13 cellular contexts compared by ENCODE assay signal in the genomic region with DNA sequence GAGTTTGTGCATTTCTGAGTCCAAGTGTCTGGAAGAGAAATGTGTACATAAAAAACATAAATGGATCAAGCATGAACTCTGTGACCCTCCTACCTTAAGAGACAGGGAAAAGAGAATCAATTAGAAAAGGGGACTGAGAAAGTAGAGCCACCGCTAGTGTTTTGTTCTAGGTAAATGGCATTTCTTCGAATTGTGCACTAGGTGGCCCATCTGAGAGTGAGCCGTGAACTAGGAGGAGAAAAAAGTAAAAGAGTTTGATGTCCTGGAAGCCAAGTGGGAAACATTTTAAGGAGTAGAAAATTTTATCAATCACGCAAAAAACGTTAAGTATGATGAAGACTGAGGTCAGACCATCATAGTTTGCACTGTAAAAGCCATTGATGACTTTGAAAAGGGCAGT. TPM values are rescaled to one million over a fixed set of nuclear protein-coding genes. Genes with fewer than 3 reads are reported as not detected.
A peak's percentile ranks its signal among the peaks of the same experiment; 100 is the strongest.
DNase-seq lines count a peak whose midpoint lies in the region; ATAC-seq, FAIRE-seq and TF ChIP-seq lines count a peak whose summit lies in the region.
"Had no signal": no experiment of that assay in that cellular context is flagged by ENCODE, and none has a peak within 500 bp of the region (broad histone marks: within the 10 kb centered on the region; RNA-seq: fewer than 3 reads in every experiment).

No MANE protein-coding gene starts in this region.

- H3K9ac ChIP-seq in DND-41 (ENCODE audit: low read depth, low read length) (no peak overlapping the region), OCI-LY1 (ENCODE audit: low read length) (no peak overlapping the region), endothelial cell of umbilical vein (replicated peaks; ENCODE audit: extremely low read depth, insufficient read depth, low read length) (no peak overlapping the region)

- no peaks in the 10 kb centered on the region for H3K9me2 ChIP-seq in OCI-LY1 (ENCODE audit: low read depth, low read length)

- no peaks in the 10 kb centered on the region for H4K20me1 ChIP-seq in DND-41 (ENCODE audit: insufficient read depth, low read length)
- H4K20me1 ChIP-seq in OCI-LY1 (ENCODE audit: insufficient read depth, low read length): no peaks in the 10 kb centered on the region
- H4K20me1 ChIP-seq in endothelial cell of umbilical vein (replicated peaks; ENCODE audit: control insufficient read depth, extremely low read depth, insufficient read depth, low read length): no peaks in the 10 kb centered on the region

- CTCF ChIA-PET in endothelial cell of umbilical vein (lab: Charles Lee): interaction anchor here (0.6 to 8.7 kb wide), 8 partner anchors 9 to 438 kb away, joined by 3 to 108 read pairs (median 5); partner anchors contain the start of gene NPY1R

- BruUV-seq in endothelial cell of umbilical vein (replicated peaks; lab: Mats Ljungman, UMichigan): no TSS peak

- H3K36me3 Mint-ChIP-seq in nephron (ENCODE audit: low read depth): peaks cover 2% of the 10 kb centered on the region
- peaks cover 16% of the 10 kb centered on the region for H3K36me3 Mint-ChIP-seq in activated T-cell treated with anti-CD3 and anti-CD28 coated beads, Interleukin-2, amount 50 U/mL, for 4 hours (ENCODE audit: insufficient read depth)

- no peaks in the 10 kb centered on the region for H3K9me3 Mint-ChIP-seq in nephron
- no peaks in the 10 kb centered on the region for H3K9me3 Mint-ChIP-seq in activated T-cell treated with anti-CD3 and anti-CD28 coated beads, Interleukin-2, amount 50 U/mL, for 4 hours

- H3F3A ChIP-seq in OCI-LY1 (ENCODE audit: insufficient read depth, low read length): no peaks in the 10 kb centered on the region

- H3K27me3 ChIP-seq in DND-41 (ENCODE audit: insufficient read depth, low read length, poor library complexity) (no peaks in the 10 kb centered on the region), OCI-LY1 (ENCODE audit: insufficient read depth, low read length) (no peaks in the 10 kb centered on the region), endothelial cell of umbilical vein (ENCODE audit: control insufficient read depth in 2 of 2, insufficient read depth in 2 of 2, low read length in 2 of 2) (no peaks in the 10 kb centered on the region), left ventricle myocardium inferior (ENCODE audit: low read depth) (no peaks in the 10 kb centered on the region)
- H3K27me3 ChIP-seq: pancreas, upper lobe of left lung had no signal

- H3K9me3 ChIP-seq in DND-41 (ENCODE audit: insufficient read depth, low read length, severe bottlenecking) (no peaks in the 10 kb centered on the region), OCI-LY1 (ENCODE audit: low read length) (no peaks in the 10 kb centered on the region), endothelial cell of umbilical vein (replicated peaks; ENCODE audit: control insufficient read depth, insufficient read depth, low read length) (no peaks in the 10 kb centered on the region), left ventricle myocardium inferior (replicated peaks) (no peaks in the 10 kb centered on the region)
- H3K9me3 ChIP-seq: pancreas, upper lobe of left lung had no signal

- dilution Hi-C loops in endothelial cell of umbilical vein (cut with MboI; ENCODE audit: extremely low pct_ligation_motif_present, low sequenced_read_pairs): no loop called here

- H3K27me3 Mint-ChIP-seq in nephron (ENCODE audit: low read depth): no peaks in the 10 kb centered on the region
- no peaks in the 10 kb centered on the region for H3K27me3 Mint-ChIP-seq in activated T-cell treated with anti-CD3 and anti-CD28 coated beads, Interleukin-2, amount 50 U/mL, for 4 hours (ENCODE audit: low read depth)

- DNase-seq in DND-41: no peak
- DNase-seq in endothelial cell of umbilical vein (ENCODE audit: low read depth, low spot score): peak; percentile 10
- no peak for DNase-seq in HCEC 1CT
- DNase-seq in left ventricle myocardium inferior: no peak
- no peak for DNase-seq in activated T-cell treated with anti-CD3 and anti-CD28 coated beads, Interleukin-2, amount 50 U/mL, for 4 hours
- DNase-seq: cerebellar nuclear complex, NCI-H146, pancreas, SHP77 treated with DMSO at 0.1 percent for 48 hours, upper lobe of left lung had no signal

- TF ChIP-seq CTCF in DND-41 (IDR thresholded peaks at IDR 0.05; ENCODE audit: borderline replicate concordance, extremely low read depth, low read length, poor library complexity, severe bottlenecking) (peak; percentile 21), OCI-LY1 (IDR thresholded peaks at IDR 0.05; ENCODE audit: low read length) (peak; percentile 36; the same call in 1 of the 2 replicates), endothelial cell of umbilical vein (IDR thresholded peaks at IDR 0.05; ENCODE audit: extremely low read depth in 1 of 2, insufficient read depth in 1 of 2, low read depth in 1 of 2, low read length in 2 of 2) (peak in 1 of 2 donors; percentile 13), nephron (IDR thresholded peaks at IDR 0.05; ENCODE audit: unreplicated experiment in 3 of 3) (peak in 2 of 3 experiments; percentile 16 to 23), left ventricle myocardium inferior (IDR thresholded peaks at IDR 0.05; ENCODE audit: borderline replicate concordance) (no peak)

- H3K27ac Mint-ChIP-seq in nephron: no peak overlapping the region

- no peaks in the 10 kb centered on the region for H3K4me1 Mint-ChIP-seq in nephron
- H3K4me1 Mint-ChIP-seq in activated T-cell treated with anti-CD3 and anti-CD28 coated beads, Interleukin-2, amount 50 U/mL, for 4 hours (ENCODE audit: low read depth): peaks cover 3% of the 10 kb centered on the region

- H2AFZ ChIP-seq in DND-41 (ENCODE audit: low read depth, low read length) (no peak overlapping the region), OCI-LY1 (ENCODE audit: low read length) (no peak overlapping the region), endothelial cell of umbilical vein (ENCODE audit: low read depth, low read length) (no peak overlapping the region)

- H3K27ac ChIP-seq in DND-41 (ENCODE audit: low read length): no peak overlapping the region
- no peak overlapping the region for H3K27ac ChIP-seq in OCI-LY1 (ENCODE audit: low read depth, low read length, poor library complexity, severe bottlenecking)
- no peak overlapping the region for H3K27ac ChIP-seq in endothelial cell of umbilical vein (ENCODE audit: insufficient read depth, low read depth, low read length)
- H3K27ac ChIP-seq in left ventricle myocardium inferior (replicated peaks): no peak overlapping the region
- H3K27ac ChIP-seq: pancreas, upper lobe of left lung had no signal

- H3K4me1 ChIP-seq in DND-41 (ENCODE audit: insufficient read depth, low read length): no peaks in the 10 kb centered on the region
- H3K4me1 ChIP-seq in OCI-LY1 (ENCODE audit: insufficient read depth, low read length, severe bottlenecking): no peaks in the 10 kb centered on the region
- H3K4me1 ChIP-seq in endothelial cell of umbilical vein (ENCODE audit: control insufficient read depth, extremely low read depth, insufficient read depth, low read length): no peaks in the 10 kb centered on the region
- no peaks in the 10 kb centered on the region for H3K4me1 ChIP-seq in left ventricle myocardium inferior
- H3K4me1 ChIP-seq: pancreas, upper lobe of left lung had no signal

- H3K4me2 ChIP-seq in DND-41 (ENCODE audit: insufficient read depth, low read length) (no peak overlapping the region), OCI-LY1 (ENCODE audit: low read length) (no peak overlapping the region), endothelial cell of umbilical vein (ENCODE audit: insufficient read depth, low read length) (no peak overlapping the region)

- POLR2A ChIA-PET in endothelial cell of umbilical vein (lab: Charles Lee): no interaction called here

- H3K36me3 ChIP-seq in DND-41 (ENCODE audit: insufficient read depth, low read length): no peaks in the 10 kb centered on the region
- no peaks in the 10 kb centered on the region for H3K36me3 ChIP-seq in OCI-LY1 (ENCODE audit: insufficient read depth, low read length)
- no peaks in the 10 kb centered on the region for H3K36me3 ChIP-seq in endothelial cell of umbilical vein (ENCODE audit: control insufficient read depth in 2 of 2, extremely low read depth in 1 of 2, insufficient read depth in 2 of 2, low read length in 2 of 2)
- no peaks in the 10 kb centered on the region for H3K36me3 ChIP-seq in left ventricle myocardium inferior
- H3K36me3 ChIP-seq: pancreas, upper lobe of left lung had no signal

- intact Hi-C loops in endothelial cell of umbilical vein (cut with micrococcal nuclease): loop anchor here (10.0 kb wide), 1 partner anchor 383 kb away; the partner anchor contains the start of gene TMA16
- intact Hi-C loops in left ventricle myocardium inferior (cut with micrococcal nuclease): no loop called here

- H3K4me3 ChIP-seq in DND-41 (ENCODE audit: low read depth in 1 of 2, low read length in 2 of 2) (no peak overlapping the region), OCI-LY1 (ENCODE audit: low read depth, low read length, poor library complexity, severe bottlenecking) (no peak overlapping the region), endothelial cell of umbilical vein (replicated peaks in 1 of 3; ENCODE audit: insufficient read depth in 1 of 3, low read depth in 1 of 3, low read length in 3 of 3) (no peak overlapping the region), left ventricle myocardium inferior (no peak overlapping the region)
- H3K4me3 ChIP-seq: pancreas, upper lobe of left lung had no signal

- H3K79me2 ChIP-seq in DND-41 (ENCODE audit: insufficient read depth, low read length) (no peaks in the 10 kb centered on the region), OCI-LY1 (ENCODE audit: insufficient read depth, low read length) (no peaks in the 10 kb centered on the region), endothelial cell of umbilical vein (ENCODE audit: control insufficient read depth, insufficient read depth, low read length) (no peaks in the 10 kb centered on the region)

- H3K4me3 Mint-ChIP-seq in nephron: no peak overlapping the region
- no peak overlapping the region for H3K4me3 Mint-ChIP-seq in activated T-cell treated with anti-CD3 and anti-CD28 coated beads, Interleukin-2, amount 50 U/mL, for 4 hours

- ATAC-seq in DND-41 (ENCODE audit: insufficient read depth, low read depth): no peak
- ATAC-seq in activated T-cell treated with anti-CD3 and anti-CD28 coated beads, Interleukin-2, amount 50 U/mL, for 4 hours: no peak
- no peak for ATAC-seq in HG02973 (IDR thresholded peaks at IDR 0.05; ENCODE audit: unreplicated experiment)
- ATAC-seq: pancreas had no signal

- no peaks in the 10 kb centered on the region for H3K9me1 ChIP-seq in endothelial cell of umbilical vein (replicated peaks; ENCODE audit: control insufficient read depth, extremely low read depth, insufficient read depth, low read length)

- no peak for FAIRE-seq in endothelial cell of umbilical vein (lab: Jason Lieb, UNC)
- FAIRE-seq: pancreas had no signal

- no peak for TF ChIP-seq POLR2A in endothelial cell of umbilical vein (IDR thresholded peaks at IDR 0.05; ENCODE audit: low read depth, low read length)

RNA-seq across cellular contexts. Expression of gene NAF1, which starts 55.1 kb away (rescaled TPM):
- 17.1 and 19.6 TPM in 2 replicates for total RNA-seq in endothelial cell of umbilical vein
- 3.0 and 3.2 TPM in 2 replicates for polyA plus RNA-seq in endothelial cell of umbilical vein
- polyA plus RNA-seq in endothelial cell of umbilical vein (2011; cell fraction: cytosol; rRNA removed): 4.7 and 4.8 TPM in 2 replicates
- polyA plus RNA-seq in endothelial cell of umbilical vein (2011; cell fraction: nucleus; rRNA removed): 7.2 and 8.9 TPM in 2 replicates
- 8.8 and 11.8 TPM in 2 replicates for polyA plus RNA-seq in endothelial cell of umbilical vein (2012)
- polyA minus RNA-seq in endothelial cell of umbilical vein: 5.7 and 8.7 TPM in 2 replicates
- 6.2 TPM for polyA minus RNA-seq in endothelial cell of umbilical vein (2011; cell fraction: cytosol; rRNA and poly(A)+ RNA removed)
- polyA minus RNA-seq in endothelial cell of umbilical vein (2011; cell fraction: nucleus; rRNA and poly(A)+ RNA removed): 23.3 and 24.5 TPM in 2 replicates
- total RNA-seq in left ventricle myocardium inferior: 11.4 TPM
- total RNA-seq in activated T-cell treated with anti-CD3 and anti-CD28 coated beads, Interleukin-2, amount 50 U/mL, for 4 hours: 10 to 100 TPM; 48.6 to 54.1 (median 49.2) TPM
